In the genomic region with DNA sequence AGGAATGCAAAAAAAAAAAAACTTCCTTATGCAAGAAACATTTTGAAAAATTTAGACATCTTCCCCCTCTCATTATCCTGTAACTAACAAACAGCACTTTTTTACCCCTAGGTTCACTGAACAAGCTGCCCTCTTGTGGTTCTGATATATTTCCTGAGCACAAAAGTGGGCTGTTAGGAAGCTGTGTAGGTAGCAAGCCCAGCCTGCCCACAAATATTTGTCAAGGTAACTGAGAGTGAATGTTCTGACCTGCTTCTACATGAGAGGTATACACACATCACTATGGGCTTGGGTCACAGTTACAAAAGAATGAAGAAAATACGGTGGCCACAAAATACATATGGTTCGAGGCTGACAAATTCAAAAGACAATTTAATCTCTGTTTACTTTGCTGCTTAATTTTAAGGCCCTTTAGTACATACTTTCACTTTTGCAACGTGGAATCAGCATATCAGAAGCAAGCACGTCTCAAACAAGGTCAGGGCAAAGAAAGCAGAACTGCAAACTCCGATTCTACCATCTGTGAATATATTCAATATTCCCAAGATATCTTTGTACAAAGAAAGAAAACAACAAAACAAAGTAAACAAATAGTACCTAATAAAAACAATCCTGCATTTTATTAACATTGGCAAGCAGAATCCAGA, we compare ENCODE assay signal across 8 cellular contexts.
DNase-seq lines count a peak whose midpoint lies in the region; ATAC-seq and TF ChIP-seq lines count a peak whose summit lies in the region.

No MANE protein-coding gene starts in this region.

- no peaks in the 10 kb centered on the region for H3F3A ChIP-seq in smooth muscle cell (ENCODE audit: low read depth)

- H3K27me3 ChIP-seq in heart left ventricle (no peaks in the 10 kb centered on the region), smooth muscle cell (ENCODE audit: low read depth) (no peaks in the 10 kb centered on the region)

- H3K4me3 Mint-ChIP-seq in activated CD8-positive, alpha-beta T cell treated with anti-CD3 and anti-CD28 coated beads, Interleukin-2, amount 10 ng/mL, durations not matched to agents 7 days and 5 days: peak overlapping the region; percentile 76

- TF ChIP-seq CTCF in AG10803 (conservative IDR thresholded peaks at IDR 0.05; ENCODE audit: low read length): peak; percentile 53
- TF ChIP-seq CTCF in GM12865 (IDR thresholded peaks at IDR 0.05; ENCODE audit: insufficient read depth, low read depth, low read length, missing control alignments): peak; percentile 37
- peak in 6 of 12 donors; percentile 7 to 35 (median 23) for TF ChIP-seq CTCF in heart left ventricle (IDR thresholded peaks at IDR 0.05)
- TF ChIP-seq CTCF in smooth muscle cell (IDR thresholded peaks at IDR 0.05; ENCODE audit: borderline replicate concordance, insufficient read depth, poor library complexity, severe bottlenecking): no peak

- WGBS in heart left ventricle, 4 donors: 30 to 38% (median 35%) methylated on average over 5 of the region's 5 CpGs
- 24% methylated on average over 5 of the region's 5 CpGs for WGBS in smooth muscle cell (ENCODE audit: low lambda C conversion rate)

- peak overlapping the region in 8 of 12 donors; percentile 25 to 87 (median 36) for H3K27ac ChIP-seq in heart left ventricle
- H3K27ac ChIP-seq in smooth muscle cell (ENCODE audit: low read depth): peak overlapping the region; percentile 11

- H3K27me3 Mint-ChIP-seq in activated CD8-positive, alpha-beta T cell treated with anti-CD3 and anti-CD28 coated beads, Interleukin-2, amount 10 ng/mL, durations not matched to agents 7 days and 5 days (ENCODE audit: low read depth): no peaks in the 10 kb centered on the region

- no peak overlapping the region for H3K9ac ChIP-seq in smooth muscle cell (ENCODE audit: low read depth)

- H3K4me1 ChIP-seq in heart left ventricle: peaks cover 0 to 66% (median 0%) of the 10 kb centered on the region in 12 donors
- H3K4me1 ChIP-seq in smooth muscle cell (ENCODE audit: low read depth): no peaks in the 10 kb centered on the region

- peak; percentile 64 for ATAC-seq in HG02610 (IDR thresholded peaks at IDR 0.05; ENCODE audit: unreplicated experiment)
- peak; percentile 90 for ATAC-seq in activated CD8-positive, alpha-beta T cell treated with anti-CD3 and anti-CD28 coated beads, Interleukin-2, amount 10 ng/mL, durations not matched to agents 7 days and 5 days
- peak in 1 of 4 donors; percentile 36 for ATAC-seq in heart left ventricle

- peak overlapping the region; percentile 77 for H3K4me2 ChIP-seq in smooth muscle cell

- H3K27ac Mint-ChIP-seq in activated CD8-positive, alpha-beta T cell treated with anti-CD3 and anti-CD28 coated beads, Interleukin-2, amount 10 ng/mL, durations not matched to agents 7 days and 5 days: peak overlapping the region; percentile 84

- H4K20me1 ChIP-seq in smooth muscle cell (ENCODE audit: low read depth): no peaks in the 10 kb centered on the region

- peaks cover 0 to 4% (median 0%) of the 10 kb centered on the region in 9 donors for H3K36me3 ChIP-seq in heart left ventricle
- H3K36me3 ChIP-seq in smooth muscle cell (ENCODE audit: low read depth): no peaks in the 10 kb centered on the region

- H3K9me3 ChIP-seq in heart left ventricle: no peaks in the 10 kb centered on the region
- H3K9me3 ChIP-seq in smooth muscle cell (replicated peaks; ENCODE audit: low read depth): no peaks in the 10 kb centered on the region

- DNase-seq in AG10803 (ENCODE audit: low read depth) (peak; percentile 42), GM12865 (ENCODE audit: low read depth) (peak; percentile 84), NCI-H1048 (lab: John Stamatoyannopoulos, UW) (peak; percentile 33), heart left ventricle (no peak), smooth muscle cell (lab: John Stamatoyannopoulos, UW; ENCODE audit: unreplicated experiment) (no peak)
- DNase-seq in activated CD8-positive, alpha-beta T cell treated with anti-CD3 and anti-CD28 coated beads, Interleukin-2, amount 10 ng/mL, durations not matched to agents 7 days and 5 days: peak; percentile 65
- no peak for DNase-seq in stimulated activated CD4-positive, alpha-beta T cell treated with anti-CD3 and anti-CD28 coated beads, Interleukin-2, amount 100 ng/mL, for 48 hours

- CTCF ChIA-PET in activated CD8-positive, alpha-beta T cell treated with anti-CD3 and anti-CD28 coated beads, Interleukin-2, amount 10 ng/mL, durations not matched to agents 7 days and 5 days (lab: Charles Lee): interaction anchor here (0.6 to 1.4 kb wide), 13 partner anchors 10 to 1220 kb away, joined by 3 to 6 read pairs (median 3); no protein-coding TSS in a partner anchor

- H2AFZ ChIP-seq in smooth muscle cell (ENCODE audit: low read depth): peak overlapping the region; percentile 39

- H3K79me2 ChIP-seq in smooth muscle cell (ENCODE audit: low read depth): no peaks in the 10 kb centered on the region

- H3K9me3 Mint-ChIP-seq in activated CD8-positive, alpha-beta T cell treated with anti-CD3 and anti-CD28 coated beads, Interleukin-2, amount 10 ng/mL, durations not matched to agents 7 days and 5 days (ENCODE audit: insufficient read depth): no peaks in the 10 kb centered on the region

- intact Hi-C loops in heart left ventricle (cut with DNase I): no loop called here

- TF ChIP-seq POLR2A in heart left ventricle (IDR thresholded peaks at IDR 0.05): no peak

- POLR2A ChIA-PET in activated CD8-positive, alpha-beta T cell treated with anti-CD3 and anti-CD28 coated beads, Interleukin-2, amount 10 ng/mL, durations not matched to agents 7 days and 5 days (lab: Charles Lee): interaction anchor here (0.6 to 0.8 kb wide), 3 partner anchors 234 to 524 kb away, joined by 3 to 5 read pairs (median 4); no protein-coding TSS in a partner anchor

- H3K36me3 Mint-ChIP-seq in activated CD8-positive, alpha-beta T cell treated with anti-CD3 and anti-CD28 coated beads, Interleukin-2, amount 10 ng/mL, durations not matched to agents 7 days and 5 days (ENCODE audit: low read depth): no peaks in the 10 kb centered on the region

- peaks cover 35% of the 10 kb centered on the region for H3K4me1 Mint-ChIP-seq in activated CD8-positive, alpha-beta T cell treated with anti-CD3 and anti-CD28 coated beads, Interleukin-2, amount 10 ng/mL, durations not matched to agents 7 days and 5 days (ENCODE audit: low read depth)

- peak overlapping the region; percentile 49 for H3K4me3 ChIP-seq in AG10803 (ENCODE audit: low read length)
- H3K4me3 ChIP-seq in GM12865 (ENCODE audit: low read depth, low read length): peak overlapping the region; percentile 59
- H3K4me3 ChIP-seq in heart left ventricle: peak overlapping the region in 9 of 12 donors; percentile 1 to 51 (median 32)
- peak overlapping the region; percentile 44 for H3K4me3 ChIP-seq in smooth muscle cell

Comparison
In these comparisons a context has a peak if more than half of its experiments do, and no peak if none do; other contexts are left out.
1. DNase-seq: peak in AG10803 (single experiment), GM12865 (single experiment), NCI-H1048 (single experiment) and activated CD8-positive, alpha-beta T cell treated with anti-CD3 and anti-CD28 coated beads, Interleukin-2, amount 10 ng/mL, durations not matched to agents 7 days and 5 days (single experiment); none in heart left ventricle (0 of 5), smooth muscle cell (single experiment) and stimulated activated CD4-positive, alpha-beta T cell treated with anti-CD3 and anti-CD28 coated beads, Interleukin-2, amount 100 ng/mL, for 48 hours (0 of 2).
2. Peak in every context shown above with its lines, with median percentiles within 50 percentile points of each other: H3K4me3 ChIP-seq.